ENCODE assay signal across 14 cellular contexts in the genomic region with DNA sequence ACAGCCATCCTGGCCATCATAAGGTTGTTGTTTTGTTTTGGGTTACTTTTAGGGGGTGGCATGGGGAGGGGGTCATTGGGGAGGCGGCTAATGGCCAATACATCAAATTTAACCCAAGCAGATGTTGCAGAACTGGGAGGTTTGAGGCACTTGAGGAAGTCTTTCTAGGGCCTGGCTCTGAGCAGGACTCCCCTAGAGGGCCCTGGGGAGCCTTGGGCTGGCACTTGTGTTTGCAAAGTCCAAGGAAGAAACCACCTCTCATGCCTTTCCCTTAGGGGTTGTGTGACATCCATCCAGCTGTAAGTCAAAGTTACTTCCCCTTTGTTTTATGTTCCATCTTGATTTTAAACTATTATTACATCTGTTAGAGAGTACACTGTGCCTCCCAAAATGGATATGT.
DNase-seq lines count a peak whose midpoint lies in the region; ATAC-seq and TF ChIP-seq lines count a peak whose summit lies in the region.
"Had no signal": no experiment of that assay in that cellular context is flagged by ENCODE, and none has a peak within 500 bp of the region (broad histone marks: within the 10 kb centered on the region; RNA-seq: fewer than 3 reads in every experiment).

No MANE protein-coding gene starts in this region.

- peaks cover 26 to 93% (median 73%) of the 10 kb centered on the region in 4 donors for H3K4me1 Mint-ChIP-seq in CD4-positive, CD25-positive, alpha-beta regulatory T cell
- H3K4me1 Mint-ChIP-seq in T-helper 2 cell treated with Interferon-gamma antibody and Interleukin-4, amounts not matched to agents 5 μg/mL and 100 μg/mL, for 36 hours (ENCODE audit: low read depth), result peaks cover 85% of the 10 kb centered on the region

- H3K27me3 Mint-ChIP-seq in CD4-positive, CD25-positive, alpha-beta regulatory T cell, result no peaks in the 10 kb centered on the region
- no peaks in the 10 kb centered on the region for H3K27me3 Mint-ChIP-seq in T-helper 2 cell treated with Interferon-gamma antibody and Interleukin-4, amounts not matched to agents 5 μg/mL and 100 μg/mL, for 36 hours (ENCODE audit: low read depth)

- H3K9me3 ChIP-seq in CD4-positive, CD25-positive, alpha-beta regulatory T cell (ENCODE audit: control insufficient read depth in 2 of 2, low read length in 2 of 2), result no peaks in the 10 kb centered on the region
- H3K9me3 ChIP-seq in right lobe of liver, result no peaks in the 10 kb centered on the region
- H3K9me3 ChIP-seq: esophagus muscularis mucosa had no signal

- no peaks in the 10 kb centered on the region for H3K36me3 ChIP-seq in CD4-positive, CD25-positive, alpha-beta regulatory T cell (ENCODE audit: control insufficient read depth, insufficient read depth, low read length)
- no peaks in the 10 kb centered on the region for H3K36me3 ChIP-seq in right lobe of liver
- H3K36me3 ChIP-seq: esophagus muscularis mucosa had no signal

- peak in 1 of 3 donors; percentile 35 for DNase-seq in CD4-positive, CD25-positive, alpha-beta regulatory T cell
- DNase-seq in GM12865 (ENCODE audit: low read depth) (peak; percentile 47), germinal center (ENCODE audit: low spot score) (peak; percentile 60), medulla oblongata (ENCODE audit: extremely low spot score) (no peak), GM13976 (ENCODE audit: low spot score) (no peak), NCI-H2107 (lab: John Stamatoyannopoulos, UW) (no peak), right lobe of liver (no peak)
- DNase-seq in T-helper 2 cell treated with Interferon-gamma antibody and Interleukin-4, amounts not matched to agents 5 μg/mL and 100 μg/mL, for 36 hours (ENCODE audit: low spot score), result no peak
- DNase-seq: AML-193, hippocampal formation, NCI-H510A treated with DMSO at 0.1 percent for 48 hours had no signal

- intact Hi-C loops in right lobe of liver (cut with DNase I), result loop anchor here in 1 of 2 donors (10.0 kb wide), 1 partner anchor 647 kb away; no protein-coding TSS in a partner anchor

- peak overlapping the region; percentile 68 for H3K4me3 ChIP-seq in CD4-positive, CD25-positive, alpha-beta regulatory T cell (ENCODE audit: low read depth, low read length)
- H3K4me3 ChIP-seq in GM12865 (ENCODE audit: low read depth, low read length) (no peak overlapping the region), right lobe of liver (no peak overlapping the region)
- H3K4me3 ChIP-seq: coronary artery, esophagus muscularis mucosa had no signal

- ATAC-seq in CD4-positive, CD25-positive, alpha-beta regulatory T cell (ENCODE audit: low read depth in 2 of 2), result no peak
- no peak for ATAC-seq in right lobe of liver
- ATAC-seq: HepG2 had no signal

- in situ Hi-C loops in GM13976 (cut with MboI; ENCODE audit: low sequenced_read_pairs, unreplicated experiment), result loop anchor here (10.0 to 25.0 kb wide), 3 partner anchors 187 to 640 kb away; no protein-coding TSS in a partner anchor

- H3K27ac ChIP-seq in CD4-positive, CD25-positive, alpha-beta regulatory T cell (ENCODE audit: insufficient read depth, low read length, poor library complexity, severe bottlenecking), result peak overlapping the region; percentile 77
- no peak overlapping the region for H3K27ac ChIP-seq in right lobe of liver
- H3K27ac ChIP-seq: coronary artery, esophagus muscularis mucosa had no signal

- WGBS in right lobe of liver (ENCODE audit: insufficient coverage, low coverage, low lambda C conversion rate, missing lambda C conversion rate), result 100% methylated on average over 1 of the region's 1 CpG

- H3K27ac Mint-ChIP-seq in CD4-positive, CD25-positive, alpha-beta regulatory T cell, result peak overlapping the region; percentile 96 to 99 (median 97)
- peak overlapping the region; percentile 93 for H3K27ac Mint-ChIP-seq in T-helper 2 cell treated with Interferon-gamma antibody and Interleukin-4, amounts not matched to agents 5 μg/mL and 100 μg/mL, for 36 hours

- H3K4me3 Mint-ChIP-seq in CD4-positive, CD25-positive, alpha-beta regulatory T cell, result peak overlapping the region; percentile 72 to 85 (median 78)
- H3K4me3 Mint-ChIP-seq in T-helper 2 cell treated with Interferon-gamma antibody and Interleukin-4, amounts not matched to agents 5 μg/mL and 100 μg/mL, for 36 hours, result peak overlapping the region; percentile 60

- no peaks in the 10 kb centered on the region for H3K27me3 ChIP-seq in CD4-positive, CD25-positive, alpha-beta regulatory T cell (ENCODE audit: control insufficient read depth, insufficient read depth, low read length)
- H3K27me3 ChIP-seq in right lobe of liver, result no peaks in the 10 kb centered on the region
- H3K27me3 ChIP-seq: esophagus muscularis mucosa had no signal

- peaks cover 77% of the 10 kb centered on the region for H3K4me1 ChIP-seq in CD4-positive, CD25-positive, alpha-beta regulatory T cell (ENCODE audit: control insufficient read depth, insufficient read depth, low read length, poor library complexity, severe bottlenecking)
- no peaks in the 10 kb centered on the region for H3K4me1 ChIP-seq in right lobe of liver

- TF ChIP-seq POLR2A in right lobe of liver (IDR thresholded peaks at IDR 0.05), result no peak

- H3K9me3 Mint-ChIP-seq in CD4-positive, CD25-positive, alpha-beta regulatory T cell, result peaks cover 0 to 12% (median 1%) of the 10 kb centered on the region in 7 donors
- H3K9me3 Mint-ChIP-seq in T-helper 2 cell treated with Interferon-gamma antibody and Interleukin-4, amounts not matched to agents 5 μg/mL and 100 μg/mL, for 36 hours, result peaks cover 19% of the 10 kb centered on the region

- peaks cover 10% of the 10 kb centered on the region for H3K36me3 Mint-ChIP-seq in CD4-positive, CD25-positive, alpha-beta regulatory T cell
- peaks cover 20% of the 10 kb centered on the region for H3K36me3 Mint-ChIP-seq in T-helper 2 cell treated with Interferon-gamma antibody and Interleukin-4, amounts not matched to agents 5 μg/mL and 100 μg/mL, for 36 hours (ENCODE audit: low read depth)

- TF ChIP-seq CTCF in GM12865 (IDR thresholded peaks at IDR 0.05; ENCODE audit: insufficient read depth, low read depth, low read length, missing control alignments) (no peak), GM13976 (IDR thresholded peaks at IDR 0.05; ENCODE audit: borderline replicate concordance, control extremely low read depth, extremely low read depth, insufficient read depth, missing control alignments) (no peak), right lobe of liver (IDR thresholded peaks at IDR 0.05) (no peak)

Comparison
In these comparisons a context has a peak if more than half of its experiments do, and no peak if none do; other contexts are left out.
1. DNase-seq: peak in GM12865 (single experiment) and germinal center (single experiment); none in T-helper 2 cell treated with Interferon-gamma antibody and Interleukin-4, amounts not matched to agents 5 μg/mL and 100 μg/mL, for 36 hours (single experiment), medulla oblongata (single experiment), GM13976 (single experiment), NCI-H2107 (single experiment) and right lobe of liver (0 of 3).